ENCODE assay signal across 17 cellular contexts in genomic region chr3:78701537-78701936, GRCh38.
DNase-seq lines count a peak whose midpoint lies in the region; ATAC-seq, FAIRE-seq and TF ChIP-seq lines count a peak whose summit lies in the region.
"Had no signal": no experiment of that assay in that cellular context is flagged by ENCODE, and none has a peak within 500 bp of the region (broad histone marks: within the 10 kb centered on the region; RNA-seq: fewer than 3 reads in every experiment).

No MANE protein-coding gene starts in this region.

- no peak overlapping the region for H2AFZ ChIP-seq in IMR-90 (replicated peaks; ENCODE audit: low read length, poor library complexity)
- H2AFZ ChIP-seq in neural progenitor cell (replicated peaks) = no peak overlapping the region
- H2AFZ ChIP-seq in GM23338 = no peak overlapping the region

- H3K36me3 Mint-ChIP-seq in neural progenitor cell (peaks cover 2% of the 10 kb centered on the region), GM23338 (ENCODE audit: low read depth) (no peaks in the 10 kb centered on the region; the same call in 2 of the 3 replicates)
- H3K36me3 Mint-ChIP-seq: CD4-positive, CD25-positive, alpha-beta regulatory T cell; CD8-positive, alpha-beta T cell had no signal

- H4K91ac ChIP-seq in IMR-90 (ENCODE audit: insufficient read depth, low read depth, low read length) = no peak overlapping the region

- no peak overlapping the region for H2AK9ac ChIP-seq in IMR-90 (replicated peaks; ENCODE audit: low read depth, low read length, poor library complexity)

- no peak overlapping the region for H3K4me2 ChIP-seq in IMR-90 (ENCODE audit: low read depth, low read length)
- no peak overlapping the region for H3K4me2 ChIP-seq in neural progenitor cell
- no peak overlapping the region for H3K4me2 ChIP-seq in GM23338

- ATAC-seq in IMR-90 (ENCODE audit: low read depth) (no peak), GM23338 (no peak), HG03135 (IDR thresholded peaks at IDR 0.05; ENCODE audit: unreplicated experiment) (no peak)
- ATAC-seq: CD8-positive, alpha-beta T cell had no signal

- no peak overlapping the region for H2BK20ac ChIP-seq in IMR-90 (ENCODE audit: low read depth, low read length)

- no TSS peak for BruUV-seq in IMR-90 (replicated peaks; lab: Mats Ljungman, UMichigan)

- H3K36me3 ChIP-seq in IMR-90 (ENCODE audit: control insufficient read depth, insufficient read depth, low read length) (no peaks in the 10 kb centered on the region), neural progenitor cell (no peaks in the 10 kb centered on the region), GM23338 (ENCODE audit: insufficient read depth) (no peaks in the 10 kb centered on the region), small intestine (ENCODE audit: control insufficient read depth in 2 of 2, insufficient read depth in 2 of 2, low read length in 2 of 2) (no peaks in the 10 kb centered on the region)
- H3K36me3 ChIP-seq: HAP-1 had no signal

- no peak overlapping the region for H3K4me3 ChIP-seq in IMR-90 (ENCODE audit: insufficient read depth, low read depth, low read length)
- H3K4me3 ChIP-seq in neural progenitor cell = no peak overlapping the region
- H3K4me3 ChIP-seq in GM23338 = no peak overlapping the region
- no peak overlapping the region for H3K4me3 ChIP-seq in small intestine (ENCODE audit: low read depth in 1 of 2, low read length in 2 of 2)
- H3K4me3 ChIP-seq: HAP-1 had no signal

- no peak overlapping the region for H2BK15ac ChIP-seq in IMR-90 (ENCODE audit: low read depth, low read length)

- H3K9ac ChIP-seq in IMR-90 (ENCODE audit: low read depth, low read length) (no peak overlapping the region), neural progenitor cell (no peak overlapping the region)

- no peak overlapping the region for H3K23ac ChIP-seq in IMR-90 (ENCODE audit: low read depth, low read length)

- H4K20me1 ChIP-seq in IMR-90 (ENCODE audit: insufficient read depth, low read length) (no peaks in the 10 kb centered on the region), neural progenitor cell (ENCODE audit: low read depth) (no peaks in the 10 kb centered on the region), GM23338 (replicated peaks; ENCODE audit: insufficient read depth) (no peaks in the 10 kb centered on the region)

- CTCF ChIA-PET in IMR-90 (lab: Yijun Ruan, JAX) = no interaction called here

- TF ChIP-seq POLR2A in H54 (IDR thresholded peaks at IDR 0.05; ENCODE audit: low read depth, low read length) (no peak), IMR-90 (IDR thresholded peaks at IDR 0.05; ENCODE audit: low read depth, low read length) (no peak)

- DNase-seq in H54 (ENCODE audit: insufficient read length, low spot score) (no peak), IMR-90 (no peak), amniotic epithelial cell (ENCODE audit: low read depth) (peak; percentile 12), neural progenitor cell (ENCODE audit: low spot score) (no peak), GM23338 (ENCODE audit: low spot score) (no peak), small intestine (no peak), Kasumi-1 (lab: John Stamatoyannopoulos, UW) (no peak)
- DNase-seq: Caco-2; CD4-positive, CD25-positive, alpha-beta regulatory T cell; CD8-positive, alpha-beta T cell; DMS153; DND-41 had no signal

- H4K8ac ChIP-seq in IMR-90 (ENCODE audit: low read depth in 2 of 2, low read length in 2 of 2) = no peak overlapping the region

- TF ChIP-seq CTCF in IMR-90 (conservative IDR thresholded peaks at IDR 0.05; ENCODE audit: low read depth, low read length) (no peak), neural progenitor cell (IDR thresholded peaks at IDR 0.05) (no peak), GM23338 (conservative IDR thresholded peaks at IDR 0.05; ENCODE audit: low read depth in 2 of 2) (no peak)

- H3F3A ChIP-seq in neural progenitor cell (ENCODE audit: low read depth) = peaks cover 17% of the 10 kb centered on the region
- H3F3A ChIP-seq in GM23338 (replicated peaks; ENCODE audit: low read depth) = no peaks in the 10 kb centered on the region

- no CpG with 5 or more reads among the region's 2 CpGs for WGBS in IMR-90 (ENCODE audit: extremely low coverage in 2 of 2, insufficient read length in 1 of 2), 2 experiments
- WGBS in small intestine, 3 donors = 25 to 53% (median 39%) methylated on average over 2 of the region's 2 CpGs

- no peak overlapping the region for H3K4me3 Mint-ChIP-seq in neural progenitor cell
- no peak overlapping the region for H3K4me3 Mint-ChIP-seq in GM23338
- H3K4me3 Mint-ChIP-seq: CD4-positive, CD25-positive, alpha-beta regulatory T cell; CD8-positive, alpha-beta T cell had no signal

- intact Hi-C loops in IMR-90 (cut with micrococcal nuclease) = no loop called here

- H3K27me3 ChIP-seq in IMR-90 (ENCODE audit: control insufficient read depth, insufficient read depth, low read length) (no peaks in the 10 kb centered on the region), neural progenitor cell (no peaks in the 10 kb centered on the region), GM23338 (ENCODE audit: insufficient read depth) (no peaks in the 10 kb centered on the region), small intestine (ENCODE audit: control insufficient read depth in 2 of 2, insufficient read depth in 2 of 2, low read length in 2 of 2) (no peaks in the 10 kb centered on the region)

- H3K9me3 ChIP-seq in IMR-90 (ENCODE audit: control insufficient read depth, insufficient read depth, low read length) = no peaks in the 10 kb centered on the region
- no peaks in the 10 kb centered on the region for H3K9me3 ChIP-seq in neural progenitor cell (ENCODE audit: low read depth)
- H3K9me3 ChIP-seq in small intestine (ENCODE audit: control insufficient read depth, low read depth) = no peaks in the 10 kb centered on the region
- H3K9me3 ChIP-seq: Caco-2, HAP-1 had no signal

- H3K18ac ChIP-seq in IMR-90 (ENCODE audit: low read depth, low read length) = no peak overlapping the region

- no peak overlapping the region for H4K5ac ChIP-seq in IMR-90 (ENCODE audit: low read depth, low read length)

- POLR2A ChIA-PET in IMR-90 (lab: Charles Lee; ENCODE audit: unreplicated experiment) = no interaction called here

- no peak for TF ChIP-seq RAD21 in IMR-90 (IDR thresholded peaks at IDR 0.05; ENCODE audit: low read length)

- peaks cover 6% of the 10 kb centered on the region for H3K79me2 ChIP-seq in neural progenitor cell (ENCODE audit: low read depth)
- no peaks in the 10 kb centered on the region for H3K79me2 ChIP-seq in GM23338 (replicated peaks; ENCODE audit: insufficient read depth)

- H3K56ac ChIP-seq in IMR-90 (ENCODE audit: extremely low read depth, insufficient read depth, low read length) = no peak overlapping the region

- H3K14ac ChIP-seq in IMR-90 (replicated peaks; ENCODE audit: low read depth, low read length) = no peak overlapping the region

- FAIRE-seq in H54 (lab: Jason Lieb, UNC) (peak; percentile 20), small intestine (lab: Jason Lieb, UNC) (no peak)
- FAIRE-seq: G401.6, GM12892 had no signal

- in situ Hi-C loops in IMR-90 (cut with MboI; ENCODE audit: low sequenced_read_pairs) = no loop called here

- H3K27ac Mint-ChIP-seq in neural progenitor cell (no peak overlapping the region), GM23338 (no peak overlapping the region)
- H3K27ac Mint-ChIP-seq: CD4-positive, CD25-positive, alpha-beta regulatory T cell; CD8-positive, alpha-beta T cell had no signal

- H3K79me1 ChIP-seq in IMR-90 (ENCODE audit: low read depth in 1 of 2, low read length in 2 of 2) = no peaks in the 10 kb centered on the region

- H3K9me2 ChIP-seq in GM23338 (ENCODE audit: insufficient read depth) = no peaks in the 10 kb centered on the region

- no peaks in the 10 kb centered on the region for H3K9me3 Mint-ChIP-seq in neural progenitor cell
- H3K9me3 Mint-ChIP-seq in GM23338 = no peaks in the 10 kb centered on the region

- H3K4me1 Mint-ChIP-seq in neural progenitor cell (peaks cover 16% of the 10 kb centered on the region), GM23338 (no peaks in the 10 kb centered on the region; the same call in 2 of the 3 replicates)
- H3K4me1 Mint-ChIP-seq: CD4-positive, CD25-positive, alpha-beta regulatory T cell had no signal

- H3K9me1 ChIP-seq in IMR-90 (ENCODE audit: insufficient read depth, low read length) = peaks cover 2% of the 10 kb centered on the region; the same call in 1 of the 2 replicates

- no peak overlapping the region for H3K4ac ChIP-seq in IMR-90 (ENCODE audit: low read depth, low read length)

- H3K27me3 Mint-ChIP-seq in neural progenitor cell (ENCODE audit: insufficient read depth, low read depth) = no peaks in the 10 kb centered on the region
- H3K27me3 Mint-ChIP-seq in GM23338 (ENCODE audit: insufficient read depth, low read depth, poor library complexity) = no peaks in the 10 kb centered on the region
- H3K27me3 Mint-ChIP-seq: CD4-positive, CD25-positive, alpha-beta regulatory T cell had no signal

- H2BK120ac ChIP-seq in IMR-90 (ENCODE audit: low read depth, low read length) = no peak overlapping the region

- no peak overlapping the region for H2BK5ac ChIP-seq in IMR-90 (ENCODE audit: low read depth, low read length, poor library complexity, severe bottlenecking)

- peaks cover 2% of the 10 kb centered on the region; the same call in 1 of the 2 replicates for H3K4me1 ChIP-seq in IMR-90 (ENCODE audit: control insufficient read depth, insufficient read depth, low read length)
- H3K4me1 ChIP-seq in neural progenitor cell = peaks cover 48% of the 10 kb centered on the region
- H3K4me1 ChIP-seq in GM23338 (ENCODE audit: insufficient read depth) = no peaks in the 10 kb centered on the region
- H3K4me1 ChIP-seq in small intestine (ENCODE audit: control insufficient read depth in 2 of 2, insufficient read depth in 1 of 2, low read depth in 1 of 2, low read length in 1 of 2) = no peaks in the 10 kb centered on the region
- H3K4me1 ChIP-seq: Caco-2 had no signal

- H3K27ac ChIP-seq in IMR-90 (ENCODE audit: insufficient read depth, low read length) (no peak overlapping the region), neural progenitor cell (peak overlapping the region; percentile 61), GM23338 (ENCODE audit: low read depth) (no peak overlapping the region), small intestine (ENCODE audit: low read depth in 1 of 2, low read length in 1 of 2) (no peak overlapping the region)
- H3K27ac ChIP-seq: C4-2B had no signal

- dilution Hi-C loops in IMR-90 (cut with HindIII; ENCODE audit: low sequenced_read_pairs, unreplicated experiment) = no loop called here

- no peak overlapping the region for H2AK5ac ChIP-seq in IMR-90 (ENCODE audit: low read depth, low read length)

TF ChIP-seq in IMR-90, 13 proteins besides CTCF, POLR2A, EP300 and RAD21:
- TF ChIP-seq NFE2L2 (IDR thresholded peaks at IDR 0.05; ENCODE audit: low read depth, low read length) = no peak
- TF ChIP-seq CEBPB (IDR thresholded peaks at IDR 0.05; ENCODE audit: low read depth, low read length) = 0 out of 2 replicates have a peak, but pooled peaks have one; percentile 15

TF ChIP-seq in GM23338, 12 proteins besides CTCF, POLR2A, EP300 and RAD21:
- TF ChIP-seq ZNF114 (CRISPR knock-in tag; IDR thresholded peaks at IDR 0.05) = no peak
